Comparison of ENCODE assay signal across 8 cellular contexts in the genomic region with DNA sequence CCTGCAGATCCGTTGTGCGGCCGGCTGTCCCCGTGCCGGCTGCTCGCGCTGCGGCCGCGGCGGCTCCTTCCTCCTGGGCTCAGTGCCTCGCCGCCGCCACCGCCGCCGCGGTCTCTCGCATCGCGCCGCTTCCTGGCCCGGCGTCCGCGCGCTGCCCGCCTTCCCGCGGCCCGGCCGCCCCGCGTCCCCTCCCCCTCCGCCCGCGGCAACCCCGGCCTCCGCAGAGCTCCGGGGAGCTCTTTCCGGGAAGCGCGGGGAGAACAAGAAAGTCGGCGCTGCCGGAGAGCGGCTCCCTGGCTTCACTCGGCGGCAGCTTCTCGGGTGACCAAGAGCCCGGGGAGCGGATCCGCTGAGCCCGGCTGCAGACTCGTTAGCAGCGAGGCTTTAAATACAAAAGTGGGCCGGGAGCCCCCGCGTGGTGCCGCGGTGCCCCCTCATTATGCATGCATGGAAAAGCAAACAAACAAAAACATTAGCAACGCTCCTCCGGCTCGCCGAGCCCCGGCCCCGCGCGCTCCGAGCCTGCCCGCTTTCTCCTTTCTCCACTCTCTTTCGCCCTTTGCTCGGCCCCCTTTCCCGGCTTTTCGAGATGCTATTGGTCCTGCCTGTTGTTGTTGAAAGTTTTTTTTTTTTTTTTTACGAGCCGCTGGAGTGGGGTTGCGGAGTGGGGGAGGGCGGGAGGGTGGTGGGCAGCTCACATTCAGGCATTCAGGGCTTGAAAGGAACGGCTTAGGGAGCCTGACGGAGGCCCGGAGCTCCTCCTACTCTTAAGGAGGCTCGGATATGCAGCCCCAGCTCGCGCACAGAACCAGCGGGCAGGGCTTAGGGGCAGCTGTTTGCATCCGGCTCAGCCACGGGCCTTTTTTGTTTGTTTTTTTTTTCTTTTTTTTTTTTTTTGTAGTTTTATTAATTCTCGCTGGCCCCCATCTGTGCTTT. TPM values are rescaled to one million over a fixed set of nuclear protein-coding genes. Genes with fewer than 3 reads are reported as not detected.
A peak's percentile ranks its signal among the peaks of the same experiment; 100 is the strongest.
DNase-seq lines count a peak whose midpoint lies in the region; ATAC-seq and TF ChIP-seq lines count a peak whose summit lies in the region.

A gene with protein sequence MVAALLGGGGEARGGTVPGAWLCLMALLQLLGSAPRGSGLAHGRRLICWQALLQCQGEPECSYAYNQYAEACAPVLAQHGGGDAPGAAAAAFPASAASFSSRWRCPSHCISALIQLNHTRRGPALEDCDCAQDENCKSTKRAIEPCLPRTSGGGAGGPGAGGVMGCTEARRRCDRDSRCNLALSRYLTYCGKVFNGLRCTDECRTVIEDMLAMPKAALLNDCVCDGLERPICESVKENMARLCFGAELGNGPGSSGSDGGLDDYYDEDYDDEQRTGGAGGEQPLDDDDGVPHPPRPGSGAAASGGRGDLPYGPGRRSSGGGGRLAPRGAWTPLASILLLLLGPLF (minus strand): TSS at position 361 of the 936 bp plus-strand sequence. CDS start 727 bp downstream, outside the sequence.

- H3K4me3 Mint-ChIP-seq in T-helper 1 cell treated with Interleukin-12 subunit alpha and Interleukin-12 subunit beta and Interleukin-4 antibody, amounts not matched to agents 30 μg/mL and 1 μg/mL, for 36 hours, result peak within 1 kb of the TSS; percentile 81
- peak within 1 kb of the TSS; percentile 83 for H3K4me3 Mint-ChIP-seq in progenitor cell of endocrine pancreas (ENCODE audit: low read depth)

- no peaks in the 10 kb centered on the region for H3K9me3 ChIP-seq in right atrium auricular region
- H3K9me3 ChIP-seq in upper lobe of left lung, result peaks cover 0 to 11% (median 3%) of the 10 kb centered on the region in 4 donors

- TF ChIP-seq EP300 in upper lobe of left lung (IDR thresholded peaks at IDR 0.05), result no peak

- DNase-seq in DMS 273 (lab: John Stamatoyannopoulos, UW; ENCODE audit: unreplicated experiment), result peak; percentile 95
- DNase-seq in Kasumi-1 (lab: John Stamatoyannopoulos, UW), result peak; percentile 82 to 83
- DNase-seq in anterior cingulate cortex (lab: John Stamatoyannopoulos, UW), result peak; percentile 34 to 94 (median 87)
- peak; percentile 94 for DNase-seq in right atrium auricular region (ENCODE audit: low spot score)
- peak; percentile 66 for DNase-seq in progenitor cell of endocrine pancreas (ENCODE audit: low spot score, unreplicated experiment)
- peak; percentile 66 to 92 for DNase-seq in upper lobe of left lung

- WGBS in upper lobe of left lung, 2 donors, result 0 to 1% methylated on average over 32 to 56 of the region's 89 CpGs

- peaks cover 8% of the 10 kb centered on the region for H3K9me3 Mint-ChIP-seq in T-helper 1 cell treated with Interleukin-12 subunit alpha and Interleukin-12 subunit beta and Interleukin-4 antibody, amounts not matched to agents 30 μg/mL and 1 μg/mL, for 36 hours
- H3K9me3 Mint-ChIP-seq in progenitor cell of endocrine pancreas (ENCODE audit: low read depth), result peaks cover 3% of the 10 kb centered on the region

- H3K4me3 ChIP-seq in right atrium auricular region (peak within 1 kb of the TSS; percentile 73 to 80), upper lobe of left lung (peak within 1 kb of the TSS; percentile 68 to 89 (median 76))

- peak within 1 kb of the TSS; percentile 82 to 88 for H3K27ac ChIP-seq in right atrium auricular region
- H3K27ac ChIP-seq in upper lobe of left lung, result peak within 1 kb of the TSS; percentile 77 to 86 (median 80)

- H3K27ac Mint-ChIP-seq in T-helper 1 cell treated with Interleukin-12 subunit alpha and Interleukin-12 subunit beta and Interleukin-4 antibody, amounts not matched to agents 30 μg/mL and 1 μg/mL, for 36 hours, result peak within 1 kb of the TSS; percentile 20
- peak within 1 kb of the TSS; percentile 92 for H3K27ac Mint-ChIP-seq in progenitor cell of endocrine pancreas

- ATAC-seq in GM21619 (IDR thresholded peaks at IDR 0.05; ENCODE audit: unreplicated experiment), result peak; percentile 47
- ATAC-seq in upper lobe of left lung (ENCODE audit: low FRiP score in 2 of 2), result peak; percentile 93

- TF ChIP-seq CTCF in right atrium auricular region (IDR thresholded peaks at IDR 0.05) (no peak), progenitor cell of endocrine pancreas (IDR thresholded peaks at IDR 0.05; ENCODE audit: unreplicated experiment) (no peak), upper lobe of left lung (IDR thresholded peaks at IDR 0.05) (no peak)

- TF ChIP-seq POLR2A in upper lobe of left lung (IDR thresholded peaks at IDR 0.05), result no peak

- peaks cover 45% of the 10 kb centered on the region for H3K27me3 Mint-ChIP-seq in T-helper 1 cell treated with Interleukin-12 subunit alpha and Interleukin-12 subunit beta and Interleukin-4 antibody, amounts not matched to agents 30 μg/mL and 1 μg/mL, for 36 hours (ENCODE audit: low read depth)
- H3K27me3 Mint-ChIP-seq in progenitor cell of endocrine pancreas, result peaks cover 41% of the 10 kb centered on the region

- H3K4me1 ChIP-seq in right atrium auricular region, result peaks cover 0 to 31% of the 10 kb centered on the region in 2 donors
- H3K4me1 ChIP-seq in upper lobe of left lung, result peaks cover 23 to 50% (median 28%) of the 10 kb centered on the region in 4 donors

- H3K27me3 ChIP-seq in right atrium auricular region, result no peaks in the 10 kb centered on the region
- peaks cover 0 to 19% (median 8%) of the 10 kb centered on the region in 4 donors for H3K27me3 ChIP-seq in upper lobe of left lung

- H3K4me1 Mint-ChIP-seq in T-helper 1 cell treated with Interleukin-12 subunit alpha and Interleukin-12 subunit beta and Interleukin-4 antibody, amounts not matched to agents 30 μg/mL and 1 μg/mL, for 36 hours (ENCODE audit: low read depth), result peaks cover 8% of the 10 kb centered on the region
- peaks cover 28% of the 10 kb centered on the region for H3K4me1 Mint-ChIP-seq in progenitor cell of endocrine pancreas (ENCODE audit: low read depth)

- H3K36me3 Mint-ChIP-seq in T-helper 1 cell treated with Interleukin-12 subunit alpha and Interleukin-12 subunit beta and Interleukin-4 antibody, amounts not matched to agents 30 μg/mL and 1 μg/mL, for 36 hours (ENCODE audit: low read depth), result no peaks in the 10 kb centered on the region
- no peaks in the 10 kb centered on the region for H3K36me3 Mint-ChIP-seq in progenitor cell of endocrine pancreas (ENCODE audit: insufficient read depth)

- H3K36me3 ChIP-seq in right atrium auricular region (no peaks in the 10 kb centered on the region), upper lobe of left lung (no peaks in the 10 kb centered on the region)

RNA-seq across cellular contexts. Expression of the gene that starts here (rescaled TPM):
- total RNA-seq in right atrium auricular region (10 to 100 TPM; 44.4 to 78.6 TPM), progenitor cell of endocrine pancreas (4.0 and 5.6 TPM in 2 replicates), upper lobe of left lung (10 to 100 TPM in 4 of 6 donors, 1 to 10 TPM in 2; 5.5 to 25.6 (median 12.5) TPM)

Comparison
In these comparisons a context has a peak if more than half of its experiments do, and no peak if none do; other contexts are left out.
1. Peak in every context shown above with its lines: DNase-seq, ATAC-seq, H3K4me3 ChIP-seq and H3K27ac ChIP-seq.